ENCODE assay signal across 8 cellular contexts in the genomic region with DNA sequence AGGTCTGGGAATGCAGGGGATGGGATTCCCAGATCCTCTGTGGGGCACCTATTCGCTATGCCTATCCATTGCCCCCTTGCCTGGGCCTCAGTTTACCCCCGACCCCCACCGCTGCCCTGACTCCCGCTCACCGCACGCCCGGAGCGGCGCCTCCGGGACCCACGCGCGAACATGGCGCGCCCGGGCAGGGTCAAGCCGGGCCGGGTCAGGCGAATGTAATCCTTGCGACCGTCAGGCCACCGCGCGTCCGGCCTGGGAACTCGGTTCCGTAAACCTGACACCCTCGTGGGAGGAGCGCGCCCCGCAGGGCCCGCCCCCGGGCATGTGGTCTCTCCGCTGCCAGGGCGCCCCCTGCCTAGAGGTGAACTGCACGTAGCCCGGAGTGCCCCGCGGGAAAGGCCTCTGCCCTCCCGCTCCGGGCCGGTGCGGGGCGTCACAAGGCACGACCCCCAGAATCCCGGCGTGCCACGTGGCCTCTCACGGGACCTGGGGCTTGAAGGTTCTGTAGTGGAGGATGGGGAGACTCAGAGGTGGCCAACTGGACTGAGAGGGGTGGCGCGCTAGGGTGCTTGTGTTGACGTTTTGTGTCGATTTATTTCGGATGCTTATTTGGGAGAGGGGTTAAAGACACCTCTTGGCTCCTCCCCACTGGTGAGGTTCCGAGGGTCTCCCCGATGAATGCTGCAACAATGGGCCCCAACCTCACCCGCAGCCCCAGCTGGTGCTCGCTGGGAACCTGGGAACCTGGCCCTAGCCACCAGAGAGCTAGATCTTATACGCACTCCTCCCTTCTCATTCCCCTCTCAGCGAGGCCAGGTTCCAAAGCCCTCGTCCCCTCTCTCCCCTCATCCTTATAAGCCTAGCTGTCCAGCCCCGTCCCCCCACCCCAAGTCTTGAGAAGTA. TPM values are rescaled to one million over a fixed set of nuclear protein-coding genes. Genes with fewer than 3 reads are reported as not detected.
DNase-seq lines count a peak whose midpoint lies in the region; ATAC-seq lines count a peak whose summit lies in the region.

A gene with protein sequence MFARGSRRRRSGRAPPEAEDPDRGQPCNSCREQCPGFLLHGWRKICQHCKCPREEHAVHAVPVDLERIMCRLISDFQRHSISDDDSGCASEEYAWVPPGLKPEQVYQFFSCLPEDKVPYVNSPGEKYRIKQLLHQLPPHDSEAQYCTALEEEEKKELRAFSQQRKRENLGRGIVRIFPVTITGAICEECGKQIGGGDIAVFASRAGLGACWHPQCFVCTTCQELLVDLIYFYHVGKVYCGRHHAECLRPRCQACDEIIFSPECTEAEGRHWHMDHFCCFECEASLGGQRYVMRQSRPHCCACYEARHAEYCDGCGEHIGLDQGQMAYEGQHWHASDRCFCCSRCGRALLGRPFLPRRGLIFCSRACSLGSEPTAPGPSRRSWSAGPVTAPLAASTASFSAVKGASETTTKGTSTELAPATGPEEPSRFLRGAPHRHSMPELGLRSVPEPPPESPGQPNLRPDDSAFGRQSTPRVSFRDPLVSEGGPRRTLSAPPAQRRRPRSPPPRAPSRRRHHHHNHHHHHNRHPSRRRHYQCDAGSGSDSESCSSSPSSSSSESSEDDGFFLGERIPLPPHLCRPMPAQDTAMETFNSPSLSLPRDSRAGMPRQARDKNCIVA (minus strand): TSS at position 249 of the 903 bp plus-strand sequence. CDS start 76 bp downstream, at position 173.

- H3K9me3 Mint-ChIP-seq in activated CD4-positive, alpha-beta memory T cell treated with anti-CD3 and anti-CD28 coated beads for 36 hours = no peaks in the 10 kb centered on the region
- no peaks in the 10 kb centered on the region for H3K9me3 Mint-ChIP-seq in stimulated activated naive B cell treated with anti-CD40 and anti-IgM and Interleukin-4, amounts not matched to agents 10 μg/mL and 1 μg/mL and 100 μg/mL, for 72 hours

- H3K4me1 ChIP-seq in effector memory CD4-positive, alpha-beta T cell (ENCODE audit: control insufficient read depth, insufficient read depth, low read length, poor library complexity, severe bottlenecking) = no peaks in the 10 kb centered on the region

- H3K36me3 Mint-ChIP-seq in activated CD4-positive, alpha-beta memory T cell treated with anti-CD3 and anti-CD28 coated beads for 36 hours = peaks cover 6% of the 10 kb centered on the region
- peaks cover 10% of the 10 kb centered on the region in 2 donors for H3K36me3 Mint-ChIP-seq in stimulated activated naive B cell treated with anti-CD40 and anti-IgM and Interleukin-4, amounts not matched to agents 10 μg/mL and 1 μg/mL and 100 μg/mL, for 72 hours

- peaks cover 14% of the 10 kb centered on the region for H3K4me1 Mint-ChIP-seq in activated CD4-positive, alpha-beta memory T cell treated with anti-CD3 and anti-CD28 coated beads for 36 hours (ENCODE audit: low read depth)
- H3K4me1 Mint-ChIP-seq in stimulated activated naive B cell treated with anti-CD40 and anti-IgM and Interleukin-4, amounts not matched to agents 10 μg/mL and 1 μg/mL and 100 μg/mL, for 72 hours = peaks cover 16 to 31% of the 10 kb centered on the region in 2 donors

- H3K27ac ChIP-seq in effector memory CD4-positive, alpha-beta T cell (ENCODE audit: insufficient read depth, low read length, poor library complexity, severe bottlenecking) = peak within 1 kb of the TSS; percentile 55

- peak within 1 kb of the TSS; percentile 86 for H3K27ac Mint-ChIP-seq in activated CD4-positive, alpha-beta memory T cell treated with anti-CD3 and anti-CD28 coated beads for 36 hours
- peak within 1 kb of the TSS; percentile 34 for H3K27ac Mint-ChIP-seq in stimulated activated naive B cell treated with anti-CD40 and anti-IgM and Interleukin-4, amounts not matched to agents 10 μg/mL and 1 μg/mL and 100 μg/mL, for 72 hours

- DNase-seq in DMS79 treated with DMSO at 0.1 percent for 48 hours (lab: John Stamatoyannopoulos, UW) (peak; percentile 35), NCI-H345 treated with DMSO at 0.1 percent for 48 hours (lab: John Stamatoyannopoulos, UW; ENCODE audit: unreplicated experiment) (peak; percentile 13), mesenteric fat pad (ENCODE audit: low spot score) (peak; percentile 94)
- peak; percentile 84 for DNase-seq in activated CD4-positive, alpha-beta memory T cell treated with anti-CD3 and anti-CD28 coated beads for 36 hours
- peak; percentile 47 to 68 (median 55) for DNase-seq in effector memory CD4-positive, alpha-beta T cell
- DNase-seq in stimulated activated naive B cell treated with anti-CD40 and anti-IgM and Interleukin-4, amounts not matched to agents 10 μg/mL and 1 μg/mL and 100 μg/mL, for 72 hours = peak; percentile 75

- intact Hi-C loops in activated CD4-positive, alpha-beta memory T cell treated with anti-CD3 and anti-CD28 coated beads for 36 hours (cut with micrococcal nuclease) = no loop called here

- peak; percentile 23 for ATAC-seq in HG02588 (IDR thresholded peaks at IDR 0.05; ENCODE audit: unreplicated experiment)
- peak; percentile 30 to 38 for ATAC-seq in stimulated activated naive B cell treated with anti-CD40 and anti-IgM and Interleukin-4, amounts not matched to agents 10 μg/mL and 1 μg/mL and 100 μg/mL, for 72 hours (replicated peaks)
- no peak for ATAC-seq in GM18907 (IDR thresholded peaks at IDR 0.05; ENCODE audit: unreplicated experiment)

- H3K4me3 Mint-ChIP-seq in activated CD4-positive, alpha-beta memory T cell treated with anti-CD3 and anti-CD28 coated beads for 36 hours = peak within 1 kb of the TSS; percentile 83
- peak within 1 kb of the TSS; percentile 80 to 82 for H3K4me3 Mint-ChIP-seq in stimulated activated naive B cell treated with anti-CD40 and anti-IgM and Interleukin-4, amounts not matched to agents 10 μg/mL and 1 μg/mL and 100 μg/mL, for 72 hours

- H3K9me3 ChIP-seq in effector memory CD4-positive, alpha-beta T cell (ENCODE audit: control insufficient read depth, low read length) = no peaks in the 10 kb centered on the region

- H3K4me3 ChIP-seq in effector memory CD4-positive, alpha-beta T cell (ENCODE audit: insufficient read depth, low read depth, low read length, poor library complexity, severe bottlenecking) = peak within 1 kb of the TSS; percentile 60

- H3K36me3 ChIP-seq in effector memory CD4-positive, alpha-beta T cell (ENCODE audit: control insufficient read depth, insufficient read depth, low read length) = no peaks in the 10 kb centered on the region

- no peaks in the 10 kb centered on the region for H3K27me3 ChIP-seq in effector memory CD4-positive, alpha-beta T cell (replicated peaks; ENCODE audit: control insufficient read depth, insufficient read depth, low read length, poor library complexity, severe bottlenecking)

- POLR2A ChIA-PET in activated CD4-positive, alpha-beta memory T cell treated with anti-CD3 and anti-CD28 coated beads for 36 hours (lab: Charles Lee) = no interaction called here

- CTCF ChIA-PET in activated CD4-positive, alpha-beta memory T cell treated with anti-CD3 and anti-CD28 coated beads for 36 hours (lab: Charles Lee) = interaction anchor here (0.8 kb wide), 1 partner anchor 20 kb away, joined by 3 read pairs; no protein-coding TSS in a partner anchor

- H3K27me3 Mint-ChIP-seq in activated CD4-positive, alpha-beta memory T cell treated with anti-CD3 and anti-CD28 coated beads for 36 hours = no peaks in the 10 kb centered on the region
- H3K27me3 Mint-ChIP-seq in stimulated activated naive B cell treated with anti-CD40 and anti-IgM and Interleukin-4, amounts not matched to agents 10 μg/mL and 1 μg/mL and 100 μg/mL, for 72 hours = no peaks in the 10 kb centered on the region

RNA-seq across cellular contexts. Expression of the gene that starts here (rescaled TPM):
- total RNA-seq in activated CD4-positive, alpha-beta memory T cell treated with anti-CD3 and anti-CD28 coated beads for 36 hours = 10 to 100 TPM; 18.1 to 20.1 TPM
- 12.5 TPM for total RNA-seq in mesenteric fat pad

Comparison
In these comparisons a context has a peak if more than half of its experiments do, and no peak if none do; other contexts are left out.
1. DNase-seq: peak in every context shown above with its lines; median percentile 94 in mesenteric fat pad; 84 in activated CD4-positive, alpha-beta memory T cell treated with anti-CD3 and anti-CD28 coated beads for 36 hours; 75 in stimulated activated naive B cell treated with anti-CD40 and anti-IgM and Interleukin-4, amounts not matched to agents 10 μg/mL and 1 μg/mL and 100 μg/mL, for 72 hours; 55 in effector memory CD4-positive, alpha-beta T cell; 35 in DMS79 treated with DMSO at 0.1 percent for 48 hours; 13 in NCI-H345 treated with DMSO at 0.1 percent for 48 hours.